Comparison of ENCODE assay signal across 27 cellular contexts in genomic region chr16:24758986-24759385, GRCh38.
"Had no signal": no experiment of that assay in that cellular context is flagged by ENCODE, and none has a peak within 500 bp of the region (broad histone marks: within the 10 kb centered on the region; RNA-seq: fewer than 3 reads in every experiment).

No MANE protein-coding gene starts in this region.

- H3K4me2 ChIP-seq: neural progenitor cell had no signal

- H3K27me3 ChIP-seq: dorsolateral prefrontal cortex, esophagus muscularis mucosa, neural progenitor cell, tibial nerve, upper lobe of right lung, vagina had no signal

- FAIRE-seq: colon had no signal

- H3K9ac ChIP-seq: neural progenitor cell, parathyroid adenoma had no signal

- ATAC-seq: mucosa of descending colon; right cardiac atrium; stimulated activated naive B cell treated with anti-CD40 and anti-IgM and Interleukin-4, amounts not matched to agents 10 μg/mL and 1 μg/mL and 100 μg/mL, for 72 hours; upper lobe of right lung had no signal

- H3K4me1 ChIP-seq: neural progenitor cell, prostate gland, upper lobe of right lung had no signal

- H2AFZ ChIP-seq: neural progenitor cell, parathyroid adenoma had no signal

- H3K9me3 ChIP-seq: esophagus muscularis mucosa, mucosa of descending colon, prostate gland, thoracic aorta, tibial nerve, upper lobe of right lung, vagina had no signal

- H3K4me3 ChIP-seq: dorsolateral prefrontal cortex, esophagus muscularis mucosa, lung, mucosa of descending colon, neural progenitor cell, prostate gland, skin epidermis, thoracic aorta, tibial nerve, upper lobe of right lung, vagina had no signal

- DNase-seq: dorsolateral prefrontal cortex; effector CD4-positive, alpha-beta T cell; foreskin melanocyte; hypothalamus; immature natural killer cell; mucosa of descending colon; naive B cell; right cardiac atrium; stimulated activated CD4-positive, alpha-beta T cell treated with anti-CD3 and anti-CD28 coated beads, Interleukin-15, amount 100 ng/mL, for 24 hours; stimulated activated CD4-positive, alpha-beta T cell treated with anti-CD3 and anti-CD28 coated beads, Interleukin-2, amount 100 ng/mL, for 48 hours; stimulated activated naive B cell treated with anti-CD40 and anti-IgM and Interleukin-4, amounts not matched to agents 10 μg/mL and 1 μg/mL and 100 μg/mL, for 72 hours; upper lobe of right lung had no signal

- H3K9me3 Mint-ChIP-seq: immature natural killer cell; memory B cell; mesothelial cell of epicardium; naive B cell; nephron; neural progenitor cell; stimulated activated naive B cell treated with anti-CD40 and anti-IgM and Interleukin-4, amounts not matched to agents 10 μg/mL and 1 μg/mL and 100 μg/mL, for 72 hours; stimulated activated naive CD8-positive, alpha-beta T cell treated with anti-CD3 and anti-CD28 coated beads, Interleukin-15, Interleukin-2, amounts not matched to agents 100 ng/mL and 50 ng/mL, for 24 hours had no signal

- H3K27ac ChIP-seq: dorsolateral prefrontal cortex, epithelial cell of prostate, esophagus muscularis mucosa, neural progenitor cell, parathyroid adenoma, prostate gland, skin epidermis, thoracic aorta, tibial nerve, upper lobe of right lung, vagina had no signal

- H3K27me3 Mint-ChIP-seq: memory B cell; naive B cell; stimulated activated naive B cell treated with anti-CD40 and anti-IgM and Interleukin-4, amounts not matched to agents 10 μg/mL and 1 μg/mL and 100 μg/mL, for 72 hours; stimulated activated naive CD8-positive, alpha-beta T cell treated with anti-CD3 and anti-CD28 coated beads, Interleukin-15, Interleukin-2, amounts not matched to agents 100 ng/mL and 50 ng/mL, for 24 hours had no signal

- H3K27ac Mint-ChIP-seq: immature natural killer cell; memory B cell; mesothelial cell of epicardium; naive B cell; nephron; neural progenitor cell; stimulated activated naive B cell treated with anti-CD40 and anti-IgM and Interleukin-4, amounts not matched to agents 10 μg/mL and 1 μg/mL and 100 μg/mL, for 72 hours; stimulated activated naive CD8-positive, alpha-beta T cell treated with anti-CD3 and anti-CD28 coated beads, Interleukin-15, Interleukin-2, amounts not matched to agents 100 ng/mL and 50 ng/mL, for 24 hours had no signal

- H3K36me3 ChIP-seq: neural progenitor cell, prostate gland, thoracic aorta had no signal

- H3K4me1 Mint-ChIP-seq: nephron had no signal

- H3K4me3 Mint-ChIP-seq: immature natural killer cell; memory B cell; mesothelial cell of epicardium; naive B cell; nephron; neural progenitor cell; stimulated activated naive B cell treated with anti-CD40 and anti-IgM and Interleukin-4, amounts not matched to agents 10 μg/mL and 1 μg/mL and 100 μg/mL, for 72 hours; stimulated activated naive CD8-positive, alpha-beta T cell treated with anti-CD3 and anti-CD28 coated beads, Interleukin-15, Interleukin-2, amounts not matched to agents 100 ng/mL and 50 ng/mL, for 24 hours had no signal
